Comparison of ENCODE assay signal across 16 cellular contexts in the genomic region with DNA sequence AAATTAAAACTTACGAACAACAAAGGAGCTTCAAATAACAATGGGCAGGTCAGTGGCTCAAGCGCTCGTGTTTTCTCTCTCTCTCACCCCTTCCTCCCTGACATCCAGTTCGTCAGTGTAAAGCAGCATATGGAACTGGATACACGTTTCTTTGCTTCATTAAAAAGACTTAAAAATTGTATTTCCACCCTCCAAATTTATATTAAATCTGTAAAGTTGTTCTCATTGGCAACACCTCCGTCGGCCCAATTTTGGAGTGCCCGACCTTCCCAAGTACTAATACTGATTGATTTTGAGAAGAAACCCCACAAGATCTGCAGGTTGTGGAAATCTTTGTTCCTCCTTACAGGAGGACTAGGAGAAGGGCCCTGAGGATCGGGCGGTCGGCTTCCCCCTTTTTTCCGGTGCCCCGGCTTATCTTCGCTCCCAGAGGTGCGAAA. TPM values are rescaled to one million over a fixed set of nuclear protein-coding genes. Genes with fewer than 3 reads are reported as not detected.
DNase-seq lines count a peak whose midpoint lies in the region; ATAC-seq and TF ChIP-seq lines count a peak whose summit lies in the region.
"Had no signal": no experiment of that assay in that cellular context is flagged by ENCODE, and none has a peak within 500 bp of the region (broad histone marks: within the 10 kb centered on the region; RNA-seq: fewer than 3 reads in every experiment).

No MANE protein-coding gene starts in this region.

- H3K27ac ChIP-seq in mesodermal cell (ENCODE audit: low read depth, low read length, severe bottlenecking) (no peak overlapping the region), sigmoid colon (no peak overlapping the region)
- H3K27ac ChIP-seq: heart left ventricle had no signal

- H3K9me3 Mint-ChIP-seq in stimulated activated naive CD8-positive, alpha-beta T cell treated with anti-CD3 and anti-CD28 coated beads, Interleukin-15, Interleukin-2, amounts not matched to agents 100 ng/mL and 50 ng/mL, for 24 hours: no peaks in the 10 kb centered on the region
- H3K9me3 Mint-ChIP-seq in activated T-helper 1 cell treated with anti-CD3 and anti-CD28 coated beads, Interleukin-12 subunit alpha, Interleukin-12 subunit beta, Interleukin-2, Interleukin-4 antibody, amounts not matched to agents 30 ng/mL and 10 ng/mL and 1 ng/mL, durations not matched to agents 14 hours and 24 hours and 36 hours: no peaks in the 10 kb centered on the region
- H3K9me3 Mint-ChIP-seq: CD4-positive, alpha-beta T cell; effector memory CD8-positive, alpha-beta T cell had no signal

- no peak for ATAC-seq in stimulated activated naive CD8-positive, alpha-beta T cell treated with anti-CD3 and anti-CD28 coated beads, Interleukin-15, Interleukin-2, amounts not matched to agents 100 U/mL and 50 U/mL, for 24 hours
- ATAC-seq in GM19467 (IDR thresholded peaks at IDR 0.05; ENCODE audit: unreplicated experiment): no peak
- ATAC-seq: activated CD4-positive, alpha-beta T cell treated with anti-CD3 and anti-CD28 coated beads for 36 hours; effector memory CD8-positive, alpha-beta T cell; heart left ventricle had no signal

- TF ChIP-seq POLR2A in sigmoid colon (IDR thresholded peaks at IDR 0.05): no peak

- H3K4me3 ChIP-seq in mesodermal cell (ENCODE audit: extremely low read depth, insufficient read depth, low read length, poor library complexity, severe bottlenecking) (peak overlapping the region; percentile 14), sigmoid colon (no peak overlapping the region)

- no peak for TF ChIP-seq EP300 in sigmoid colon (IDR thresholded peaks at IDR 0.05)

- H3K36me3 Mint-ChIP-seq in stimulated activated naive CD8-positive, alpha-beta T cell treated with anti-CD3 and anti-CD28 coated beads, Interleukin-15, Interleukin-2, amounts not matched to agents 100 ng/mL and 50 ng/mL, for 24 hours (ENCODE audit: low read depth): peaks cover 6% of the 10 kb centered on the region
- H3K36me3 Mint-ChIP-seq in activated T-helper 1 cell treated with anti-CD3 and anti-CD28 coated beads, Interleukin-12 subunit alpha, Interleukin-12 subunit beta, Interleukin-2, Interleukin-4 antibody, amounts not matched to agents 30 ng/mL and 10 ng/mL and 1 ng/mL, durations not matched to agents 14 hours and 24 hours and 36 hours (ENCODE audit: low read depth): peaks cover 20% of the 10 kb centered on the region
- H3K36me3 Mint-ChIP-seq: activated naive CD8-positive, alpha-beta T cell had no signal

- peaks cover 52 to 100% (median 84%) of the 10 kb centered on the region in 3 donors for H3K27me3 ChIP-seq in sigmoid colon

- TF ChIP-seq CTCF in sigmoid colon (IDR thresholded peaks at IDR 0.05): no peak

- DNase-seq in stimulated activated naive CD8-positive, alpha-beta T cell treated with anti-CD3 and anti-CD28 coated beads, Interleukin-15, Interleukin-2, amounts not matched to agents 100 U/mL and 50 U/mL, for 24 hours: no peak
- no peak for DNase-seq in activated T-helper 1 cell treated with anti-CD3 and anti-CD28 coated beads, Interleukin-12 subunit alpha, Interleukin-12 subunit beta, Interleukin-2, Interleukin-4 antibody, amounts not matched to agents 30 ng/mL and 10 ng/mL and 1 ng/mL, durations not matched to agents 14 hours and 24 hours and 36 hours (ENCODE audit: low spot score)
- DNase-seq in effector CD4-positive, alpha-beta T cell: no peak
- DNase-seq in KG1 (lab: John Stamatoyannopoulos, UW) (no peak), sigmoid colon (no peak)
- DNase-seq: CD4-positive, alpha-beta T cell; effector memory CD8-positive, alpha-beta T cell; heart left ventricle; NCI-H2081 treated with DMSO at 0.1 percent for 48 hours; SIG-M5 had no signal

- intact Hi-C loops in activated T-helper 1 cell treated with anti-CD3 and anti-CD28 coated beads, Interleukin-12 subunit alpha, Interleukin-12 subunit beta, Interleukin-2, Interleukin-4 antibody, amounts not matched to agents 30 ng/mL and 10 ng/mL and 1 ng/mL, durations not matched to agents 14 hours and 24 hours and 36 hours (cut with micrococcal nuclease): loop anchor here (5.0 kb wide), 1 partner anchor 181 kb away; no protein-coding TSS in a partner anchor
- intact Hi-C loops in sigmoid colon (cut with DNase I): no loop called here

- H3K4me1 ChIP-seq in mesodermal cell (ENCODE audit: control insufficient read depth, insufficient read depth, low read length, poor library complexity, severe bottlenecking): peaks cover 10% of the 10 kb centered on the region
- peaks cover 0 to 44% (median 38%) of the 10 kb centered on the region in 4 donors for H3K4me1 ChIP-seq in sigmoid colon

- peak overlapping the region; percentile 29 for H3K4me3 Mint-ChIP-seq in stimulated activated naive CD8-positive, alpha-beta T cell treated with anti-CD3 and anti-CD28 coated beads, Interleukin-15, Interleukin-2, amounts not matched to agents 100 ng/mL and 50 ng/mL, for 24 hours
- H3K4me3 Mint-ChIP-seq in activated T-helper 1 cell treated with anti-CD3 and anti-CD28 coated beads, Interleukin-12 subunit alpha, Interleukin-12 subunit beta, Interleukin-2, Interleukin-4 antibody, amounts not matched to agents 30 ng/mL and 10 ng/mL and 1 ng/mL, durations not matched to agents 14 hours and 24 hours and 36 hours: peak overlapping the region; percentile 32

- no peak overlapping the region for H3K27ac Mint-ChIP-seq in stimulated activated naive CD8-positive, alpha-beta T cell treated with anti-CD3 and anti-CD28 coated beads, Interleukin-15, Interleukin-2, amounts not matched to agents 100 ng/mL and 50 ng/mL, for 24 hours
- peak overlapping the region; percentile 22 for H3K27ac Mint-ChIP-seq in activated T-helper 1 cell treated with anti-CD3 and anti-CD28 coated beads, Interleukin-12 subunit alpha, Interleukin-12 subunit beta, Interleukin-2, Interleukin-4 antibody, amounts not matched to agents 30 ng/mL and 10 ng/mL and 1 ng/mL, durations not matched to agents 14 hours and 24 hours and 36 hours
- H3K27ac Mint-ChIP-seq: activated CD4-positive, alpha-beta T cell treated with anti-CD3 and anti-CD28 coated beads for 36 hours; activated naive CD8-positive, alpha-beta T cell; CD4-positive, alpha-beta T cell; effector memory CD8-positive, alpha-beta T cell had no signal

- 0% methylated on average over 6 to 12 of the region's 15 CpGs for WGBS in mesodermal cell (ENCODE audit: insufficient coverage in 2 of 2), 2 experiments
- WGBS in sigmoid colon, 2 donors: 3 to 4% methylated on average over 15 of the region's 15 CpGs

- peaks cover 56% of the 10 kb centered on the region for H3K4me1 Mint-ChIP-seq in stimulated activated naive CD8-positive, alpha-beta T cell treated with anti-CD3 and anti-CD28 coated beads, Interleukin-15, Interleukin-2, amounts not matched to agents 100 ng/mL and 50 ng/mL, for 24 hours (ENCODE audit: low read depth)
- H3K4me1 Mint-ChIP-seq in activated T-helper 1 cell treated with anti-CD3 and anti-CD28 coated beads, Interleukin-12 subunit alpha, Interleukin-12 subunit beta, Interleukin-2, Interleukin-4 antibody, amounts not matched to agents 30 ng/mL and 10 ng/mL and 1 ng/mL, durations not matched to agents 14 hours and 24 hours and 36 hours (ENCODE audit: low read depth): peaks cover 59% of the 10 kb centered on the region

- peaks cover 94% of the 10 kb centered on the region for H3K27me3 Mint-ChIP-seq in stimulated activated naive CD8-positive, alpha-beta T cell treated with anti-CD3 and anti-CD28 coated beads, Interleukin-15, Interleukin-2, amounts not matched to agents 100 ng/mL and 50 ng/mL, for 24 hours
- H3K27me3 Mint-ChIP-seq in activated T-helper 1 cell treated with anti-CD3 and anti-CD28 coated beads, Interleukin-12 subunit alpha, Interleukin-12 subunit beta, Interleukin-2, Interleukin-4 antibody, amounts not matched to agents 30 ng/mL and 10 ng/mL and 1 ng/mL, durations not matched to agents 14 hours and 24 hours and 36 hours (ENCODE audit: insufficient read depth): peaks cover 89% of the 10 kb centered on the region

- H3K9me3 ChIP-seq in mesodermal cell (ENCODE audit: control insufficient read depth, low read length) (no peaks in the 10 kb centered on the region), sigmoid colon (no peaks in the 10 kb centered on the region)
- H3K9me3 ChIP-seq: heart left ventricle had no signal

- H3K36me3 ChIP-seq in mesodermal cell (ENCODE audit: control insufficient read depth, insufficient read depth, low read length) (no peaks in the 10 kb centered on the region), sigmoid colon (no peaks in the 10 kb centered on the region)
- H3K36me3 ChIP-seq: heart left ventricle had no signal

RNA-seq across cellular contexts. Expression of a gene that starts 2.2 kb away (rescaled TPM):
- 0.05 TPM in 1 of 2 replicates, not detected in the other for total RNA-seq in activated T-helper 1 cell treated with anti-CD3 and anti-CD28 coated beads, Interleukin-12 subunit alpha, Interleukin-12 subunit beta, Interleukin-2, Interleukin-4 antibody, amounts not matched to agents 30 ng/mL and 10 ng/mL and 1 ng/mL, durations not matched to agents 14 hours and 24 hours and 36 hours
- not detected for polyA plus RNA-seq in mesodermal cell (2013, experiment 1 of 2)
- not detected for polyA plus RNA-seq in mesodermal cell (2013, experiment 2 of 2)
- total RNA-seq in sigmoid colon: not detected
- polyA plus RNA-seq in sigmoid colon: not detected
- total RNA-seq: CD4-positive, alpha-beta T cell; lung microvascular endothelial cell had no signal
- polyA plus RNA-seq: heart left ventricle had no signal
